2 cellular contexts compared by ENCODE assay signal in the genomic region with DNA sequence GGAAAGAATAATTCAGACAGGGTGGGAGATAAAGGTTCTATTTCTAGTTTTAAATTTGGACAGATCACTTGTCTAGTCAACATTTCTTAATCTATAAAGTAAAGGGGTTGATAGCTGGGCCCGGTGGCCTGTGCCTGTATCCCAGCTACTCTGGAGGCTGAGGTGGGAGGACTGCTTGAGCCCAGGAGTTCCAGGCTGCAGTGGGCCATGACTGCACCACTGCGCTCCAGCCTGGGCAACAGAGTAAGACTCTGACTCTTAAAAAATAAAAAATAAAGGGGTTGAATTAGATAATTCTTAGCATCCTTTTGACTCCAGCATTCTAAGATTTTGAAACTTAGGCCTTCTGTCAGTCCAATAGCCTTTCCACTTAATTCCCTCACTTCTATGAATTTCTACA.
TF ChIP-seq lines count a peak whose summit lies in the region.

No MANE protein-coding gene starts in this region.

TF ChIP-seq in K562, 482 proteins besides CTCF, POLR2A, EP300 and RAD21:
- TF ChIP-seq ETV6 (IDR thresholded peaks at IDR 0.05; ENCODE audit: borderline replicate concordance in 1 of 2, low read depth in 2 of 2, low read length in 1 of 2) (no peak), ETV6 (CRISPR knock-in tag; IDR thresholded peaks at IDR 0.05; ENCODE audit: borderline replicate concordance) (no peak), GATAD2B (IDR thresholded peaks at IDR 0.05; ENCODE audit: borderline replicate concordance) (0 out of 2 replicates have a peak, but pooled peaks have one; percentile 13)
- TF ChIP-seq, protein P1, sequence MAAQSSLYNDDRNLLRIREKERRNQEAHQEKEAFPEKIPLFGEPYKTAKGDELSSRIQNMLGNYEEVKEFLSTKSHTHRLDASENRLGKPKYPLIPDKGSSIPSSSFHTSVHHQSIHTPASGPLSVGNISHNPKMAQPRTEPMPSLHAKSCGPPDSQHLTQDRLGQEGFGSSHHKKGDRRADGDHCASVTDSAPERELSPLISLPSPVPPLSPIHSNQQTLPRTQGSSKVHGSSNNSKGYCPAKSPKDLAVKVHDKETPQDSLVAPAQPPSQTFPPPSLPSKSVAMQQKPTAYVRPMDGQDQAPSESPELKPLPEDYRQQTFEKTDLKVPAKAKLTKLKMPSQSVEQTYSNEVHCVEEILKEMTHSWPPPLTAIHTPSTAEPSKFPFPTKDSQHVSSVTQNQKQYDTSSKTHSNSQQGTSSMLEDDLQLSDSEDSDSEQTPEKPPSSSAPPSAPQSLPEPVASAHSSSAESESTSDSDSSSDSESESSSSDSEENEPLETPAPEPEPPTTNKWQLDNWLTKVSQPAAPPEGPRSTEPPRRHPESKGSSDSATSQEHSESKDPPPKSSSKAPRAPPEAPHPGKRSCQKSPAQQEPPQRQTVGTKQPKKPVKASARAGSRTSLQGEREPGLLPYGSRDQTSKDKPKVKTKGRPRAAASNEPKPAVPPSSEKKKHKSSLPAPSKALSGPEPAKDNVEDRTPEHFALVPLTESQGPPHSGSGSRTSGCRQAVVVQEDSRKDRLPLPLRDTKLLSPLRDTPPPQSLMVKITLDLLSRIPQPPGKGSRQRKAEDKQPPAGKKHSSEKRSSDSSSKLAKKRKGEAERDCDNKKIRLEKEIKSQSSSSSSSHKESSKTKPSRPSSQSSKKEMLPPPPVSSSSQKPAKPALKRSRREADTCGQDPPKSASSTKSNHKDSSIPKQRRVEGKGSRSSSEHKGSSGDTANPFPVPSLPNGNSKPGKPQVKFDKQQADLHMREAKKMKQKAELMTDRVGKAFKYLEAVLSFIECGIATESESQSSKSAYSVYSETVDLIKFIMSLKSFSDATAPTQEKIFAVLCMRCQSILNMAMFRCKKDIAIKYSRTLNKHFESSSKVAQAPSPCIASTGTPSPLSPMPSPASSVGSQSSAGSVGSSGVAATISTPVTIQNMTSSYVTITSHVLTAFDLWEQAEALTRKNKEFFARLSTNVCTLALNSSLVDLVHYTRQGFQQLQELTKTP (IDR thresholded peaks at IDR 0.05; ENCODE audit: low read depth in 1 of 2, partially characterized antibody in 2 of 2) = peak in 1 of 2 experiments; percentile 14
- TF ChIP-seq, protein P2, sequence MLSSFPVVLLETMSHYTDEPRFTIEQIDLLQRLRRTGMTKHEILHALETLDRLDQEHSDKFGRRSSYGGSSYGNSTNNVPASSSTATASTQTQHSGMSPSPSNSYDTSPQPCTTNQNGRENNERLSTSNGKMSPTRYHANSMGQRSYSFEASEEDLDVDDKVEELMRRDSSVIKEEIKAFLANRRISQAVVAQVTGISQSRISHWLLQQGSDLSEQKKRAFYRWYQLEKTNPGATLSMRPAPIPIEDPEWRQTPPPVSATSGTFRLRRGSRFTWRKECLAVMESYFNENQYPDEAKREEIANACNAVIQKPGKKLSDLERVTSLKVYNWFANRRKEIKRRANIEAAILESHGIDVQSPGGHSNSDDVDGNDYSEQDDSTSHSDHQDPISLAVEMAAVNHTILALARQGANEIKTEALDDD (IDR thresholded peaks at IDR 0.05) = 0 out of 2 replicates have a peak, but pooled peaks have one; percentile 4
TF ChIP-seq in K562: peak in this region for 3.

TF ChIP-seq in SK-N-SH, 30 proteins besides CTCF, POLR2A, EP300 and RAD21:
- TF ChIP-seq TCF12 (IDR thresholded peaks at IDR 0.05) (no peak), ZBTB33 (IDR thresholded peaks at IDR 0.05; ENCODE audit: borderline replicate concordance, low read depth) (no peak), RXRA (IDR thresholded peaks at IDR 0.05; ENCODE audit: borderline replicate concordance, low read depth) (no peak), EZH2phosphoT487 (IDR thresholded peaks at IDR 0.05; ENCODE audit: borderline replicate concordance, low read depth) (no peak), FOXJ3 (CRISPR knock-in tag; IDR thresholded peaks at IDR 0.05) (no peak)
